In the genomic region with DNA sequence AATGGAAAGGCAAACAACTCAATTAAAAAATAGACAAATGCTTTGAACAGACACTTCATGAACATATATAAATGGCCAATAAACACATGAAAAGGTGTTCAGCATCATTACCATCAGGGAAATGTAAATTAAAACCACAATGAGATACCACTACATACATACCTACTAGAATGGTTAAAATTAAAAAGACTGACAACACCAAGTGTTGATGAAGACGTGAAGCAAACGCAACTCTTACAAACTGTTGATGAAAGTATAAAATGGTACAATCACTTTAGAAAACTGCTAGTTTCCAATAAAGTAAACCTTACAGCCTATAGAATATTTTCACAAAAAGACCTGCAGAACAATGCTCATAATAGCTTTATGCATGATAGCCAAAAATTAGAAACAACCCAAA, we compare ENCODE assay signal across 7 cellular contexts.
"Had no signal": no experiment of that assay in that cellular context is flagged by ENCODE, and none has a peak within 500 bp of the region (broad histone marks: within the 10 kb centered on the region; RNA-seq: fewer than 3 reads in every experiment).

No MANE protein-coding gene starts in this region.

- H3K4me2 ChIP-seq: KMS-11 had no signal

- H3K9me3 Mint-ChIP-seq: IgD-negative memory B cell had no signal

- H3K4me3 Mint-ChIP-seq: IgD-negative memory B cell had no signal

- DNase-seq: IMR-90, KBM-7 had no signal

- H3K27me3 Mint-ChIP-seq: IgD-negative memory B cell had no signal

- FAIRE-seq: HepG2, HTR-8/SVneo had no signal

- H3K9ac ChIP-seq: KMS-11 had no signal

- H3K27ac ChIP-seq: HL-60, KMS-11 had no signal

- ATAC-seq: HepG2 had no signal
